Comparison of ENCODE assay signal across 9 cellular contexts in the genomic region with DNA sequence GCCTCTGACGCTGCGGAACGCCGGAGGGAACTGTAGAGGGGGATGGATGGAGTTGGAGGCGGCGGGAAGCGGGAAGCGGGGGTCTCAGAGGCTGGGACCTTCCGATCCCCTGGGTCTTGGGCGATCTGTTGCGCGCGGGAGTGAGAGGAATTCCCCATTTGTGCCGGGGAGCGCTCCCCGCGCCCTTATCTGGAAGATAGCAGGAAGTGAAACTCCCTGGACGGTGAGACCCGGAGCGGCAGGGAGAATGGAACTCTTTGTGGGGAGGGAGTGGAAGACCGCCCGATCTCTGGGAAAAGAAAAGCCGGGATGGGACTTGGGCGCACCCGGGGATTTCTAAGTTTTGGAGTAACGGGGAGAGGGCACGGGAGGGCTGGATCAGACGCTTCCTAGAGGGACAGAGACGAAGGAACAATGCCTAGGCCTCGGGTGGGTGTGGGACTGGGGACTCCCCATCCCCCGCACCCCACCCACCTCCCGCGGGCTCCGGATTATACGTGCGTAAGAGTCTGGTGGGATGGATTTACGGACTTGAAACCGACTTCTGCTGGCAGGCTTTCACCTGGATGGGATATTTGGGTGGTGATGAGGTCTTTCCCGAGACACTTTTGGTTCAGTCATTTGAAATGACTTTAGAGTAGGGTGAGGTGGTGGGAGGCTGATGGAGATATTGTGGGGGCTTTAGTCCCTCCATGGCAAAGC. TPM values are rescaled to one million over a fixed set of nuclear protein-coding genes. Genes with fewer than 3 reads are reported as not detected.
DNase-seq lines count a peak whose midpoint lies in the region; ATAC-seq and TF ChIP-seq lines count a peak whose summit lies in the region.
"Had no signal": no experiment of that assay in that cellular context is flagged by ENCODE, and none has a peak within 500 bp of the region (broad histone marks: within the 10 kb centered on the region; RNA-seq: fewer than 3 reads in every experiment).

No MANE protein-coding gene starts in this region.

- H3K27ac ChIP-seq in DOHH2 (ENCODE audit: low read depth, low read length) (peak overlapping the region; percentile 75), mammary epithelial cell (ENCODE audit: insufficient read depth, low read depth, low read length) (peak overlapping the region; percentile 93), muscle layer of duodenum (ENCODE audit: low read length) (no peak overlapping the region)

- H3K27me3 ChIP-seq in DOHH2 (ENCODE audit: control insufficient read depth, low read length) = peaks cover 15% of the 10 kb centered on the region
- no peaks in the 10 kb centered on the region for H3K27me3 ChIP-seq in mammary epithelial cell (ENCODE audit: insufficient read depth, low read length)
- peaks cover 7% of the 10 kb centered on the region for H3K27me3 ChIP-seq in muscle layer of duodenum (ENCODE audit: low read depth, low read length)
- peaks cover 48% of the 10 kb centered on the region for H3K27me3 ChIP-seq in MG63

- H3K79me2 ChIP-seq in DOHH2 (ENCODE audit: control insufficient read depth, low read length) (peaks cover 24% of the 10 kb centered on the region), mammary epithelial cell (ENCODE audit: insufficient read depth, low read length) (peaks cover 51% of the 10 kb centered on the region)

- dilution Hi-C loops in mammary epithelial cell (cut with HindIII; ENCODE audit: low sequenced_read_pairs) = no loop called here

- CTCF ChIA-PET in mammary epithelial cell (lab: Charles Lee; ENCODE audit: low non-redundant PET) = no interaction called here

- H3K4me1 ChIP-seq in DOHH2 (ENCODE audit: control insufficient read depth, low read length) (peaks cover 18% of the 10 kb centered on the region), mammary epithelial cell (ENCODE audit: insufficient read depth, low read length) (peaks cover 18% of the 10 kb centered on the region), muscle layer of duodenum (ENCODE audit: control insufficient read depth in 1 of 2, insufficient read depth in 2 of 2, low read length in 2 of 2) (peaks cover 0 to 15% of the 10 kb centered on the region in 2 donors)

- no peaks in the 10 kb centered on the region for H3K9me2 ChIP-seq in DOHH2 (replicated peaks; ENCODE audit: control insufficient read depth, low read length)

- peaks cover 26% of the 10 kb centered on the region for H3K36me3 ChIP-seq in DOHH2 (ENCODE audit: control insufficient read depth, low read length)
- peaks cover 8% of the 10 kb centered on the region for H3K36me3 ChIP-seq in mammary epithelial cell (ENCODE audit: insufficient read depth, low read length)
- H3K36me3 ChIP-seq in muscle layer of duodenum (ENCODE audit: control insufficient read depth in 1 of 2, insufficient read depth in 2 of 2, low read length in 2 of 2) = no peaks in the 10 kb centered on the region
- H3K36me3 ChIP-seq in MG63 = no peaks in the 10 kb centered on the region

- TF ChIP-seq CTCF in DOHH2 (IDR thresholded peaks at IDR 0.05; ENCODE audit: low read depth, low read length, poor library complexity, severe bottlenecking) (no peak), mammary epithelial cell (conservative IDR thresholded peaks at IDR 0.05 in 1 of 2, IDR thresholded peaks at IDR 0.05 in 1 of 2; ENCODE audit: extremely low read depth in 1 of 2, insufficient read depth in 1 of 2, low read depth in 1 of 2, low read length in 2 of 2) (no peak)

- peak overlapping the region; percentile 94 for H3K9ac ChIP-seq in mammary epithelial cell (ENCODE audit: insufficient read depth, low read length)

- peak overlapping the region; percentile 96 for H2AFZ ChIP-seq in mammary epithelial cell (ENCODE audit: low read depth, low read length)

- in situ Hi-C loops in mammary epithelial cell (cut with MboI; ENCODE audit: low sequenced_read_pairs in 2 of 2) = loop anchor here in 1 of 2 donors (10.0 kb wide), 1 partner anchor 84 kb away; no protein-coding TSS in a partner anchor

- peak overlapping the region; percentile 92 for H3K4me3 ChIP-seq in DOHH2 (ENCODE audit: low read length)
- H3K4me3 ChIP-seq in mammary epithelial cell (replicated peaks in 1 of 3; ENCODE audit: insufficient read depth in 1 of 3, low read depth in 2 of 3, low read length in 3 of 3) = peak overlapping the region; percentile 93 to 99 (median 95)
- peak overlapping the region; percentile 54 to 56 for H3K4me3 ChIP-seq in muscle layer of duodenum (ENCODE audit: low read depth in 1 of 2, low read length in 2 of 2)
- H3K4me3 ChIP-seq in MG63 = no peak overlapping the region

- DNase-seq in mammary epithelial cell = peak; percentile 35
- DNase-seq in MG63 = no peak

- intact Hi-C loops in mammary epithelial cell (cut with micrococcal nuclease) = loop anchor here (5.0 to 10.0 kb wide), 3 partner anchors 52 to 184 kb away; no protein-coding TSS in a partner anchor

- ATAC-seq in HG03064 (IDR thresholded peaks at IDR 0.05; ENCODE audit: low read depth, unreplicated experiment) (peak; percentile 15), HG03439 (IDR thresholded peaks at IDR 0.05; ENCODE audit: unreplicated experiment) (no peak), HG03460 (IDR thresholded peaks at IDR 0.05; ENCODE audit: unreplicated experiment) (no peak), HG03135 (IDR thresholded peaks at IDR 0.05; ENCODE audit: unreplicated experiment) (no peak)

- 3% methylated on average over 5 of the region's 39 CpGs for WGBS in mammary epithelial cell (ENCODE audit: low coverage, missing lambda C conversion rate)

- BruUV-seq in mammary epithelial cell (replicated peaks; lab: Mats Ljungman, UMichigan) = TSS peak; percentile 20

- peak overlapping the region; percentile 87 for H3K4me2 ChIP-seq in DOHH2 (ENCODE audit: low read length)
- peak overlapping the region; percentile 87 for H3K4me2 ChIP-seq in mammary epithelial cell (ENCODE audit: insufficient read depth, low read depth, low read length)

- peaks cover 19% of the 10 kb centered on the region for H3F3A ChIP-seq in DOHH2 (ENCODE audit: control insufficient read depth, insufficient read depth)

- H3K9me3 ChIP-seq in DOHH2 (ENCODE audit: control insufficient read depth, insufficient read depth, low read length) = peaks cover 5% of the 10 kb centered on the region
- no peaks in the 10 kb centered on the region for H3K9me3 ChIP-seq in mammary epithelial cell (replicated peaks; ENCODE audit: insufficient read depth, low read length)
- H3K9me3 ChIP-seq in muscle layer of duodenum (ENCODE audit: control insufficient read depth in 1 of 2, low read length in 2 of 2) = no peaks in the 10 kb centered on the region
- peaks cover 8% of the 10 kb centered on the region for H3K9me3 ChIP-seq in MG63

- H4K20me1 ChIP-seq in DOHH2 (ENCODE audit: control insufficient read depth, insufficient read depth, low read depth, low read length) (peaks cover 4% of the 10 kb centered on the region; the same call in 1 of the 2 replicates), mammary epithelial cell (ENCODE audit: insufficient read depth, low read length) (no peaks in the 10 kb centered on the region)

RNA-seq across cellular contexts. Expression of a gene that starts 0.5 kb away (rescaled TPM):
- total RNA-seq in mammary epithelial cell = 100 to 1,000 TPM in 1 of 2 donors, 10 to 100 TPM in 1; 91.5 to 166 TPM
- 133 TPM for polyA plus RNA-seq in mammary epithelial cell
- 97.9 TPM for polyA minus RNA-seq in mammary epithelial cell
- 0.33 TPM in 1 of 2 replicates, not detected in the other for total RNA-seq in MG63 (2014; rRNA removed; shearing (Covaris generic); ENCODE audit: low replicate concordance)

RNA-seq across cellular contexts. Expression of a gene that starts 19.5 kb away (rescaled TPM):
- total RNA-seq in mammary epithelial cell = 10 to 100 TPM; 65.7 to 82.1 TPM
- 73.9 TPM for polyA plus RNA-seq in mammary epithelial cell
- polyA minus RNA-seq in mammary epithelial cell = 54.0 TPM
- total RNA-seq in MG63 (2014; rRNA removed; shearing (Covaris generic); ENCODE audit: low replicate concordance) = 73.5 and 85.5 TPM in 2 replicates

RNA-seq across cellular contexts. Expression of a gene that starts 20.8 kb away (rescaled TPM):
- not detected for total RNA-seq in mammary epithelial cell
- not detected for polyA plus RNA-seq in mammary epithelial cell
- polyA minus RNA-seq in mammary epithelial cell = not detected
- not detected in 2 replicates for total RNA-seq in MG63 (2014; rRNA removed; shearing (Covaris generic); ENCODE audit: low replicate concordance)
- total RNA-seq: HT1080 had no signal

RNA-seq across cellular contexts. Expression of a gene that starts 33.0 kb away (rescaled TPM):
- total RNA-seq in mammary epithelial cell = under 1 TPM in 1 of 2 donors, not detected in 1; 0.54 TPM
- not detected for polyA plus RNA-seq in mammary epithelial cell
- polyA minus RNA-seq in mammary epithelial cell = not detected
- total RNA-seq in MG63 (2014; rRNA removed; shearing (Covaris generic); ENCODE audit: low replicate concordance) = not detected in 2 replicates
- total RNA-seq: HT1080 had no signal

RNA-seq across cellular contexts. Expression of a gene that starts 42.7 kb away (rescaled TPM):
- not detected for total RNA-seq in mammary epithelial cell
- not detected for polyA plus RNA-seq in mammary epithelial cell
- polyA minus RNA-seq in mammary epithelial cell = not detected
- not detected in 2 replicates for total RNA-seq in MG63 (2014; rRNA removed; shearing (Covaris generic); ENCODE audit: low replicate concordance)
- total RNA-seq: HT1080 had no signal

Comparison
In these comparisons a context has a peak if more than half of its experiments do, and no peak if none do; other contexts are left out.
1. RNA of a gene that starts 0.5 kb away (total RNA-seq): 91.5 to 166 TPM in mammary epithelial cell; 0.33 TPM in MG63; every median in the first group is over 10 times any median in the second.